1 cellular context compared by ENCODE assay signal in the genomic region with DNA sequence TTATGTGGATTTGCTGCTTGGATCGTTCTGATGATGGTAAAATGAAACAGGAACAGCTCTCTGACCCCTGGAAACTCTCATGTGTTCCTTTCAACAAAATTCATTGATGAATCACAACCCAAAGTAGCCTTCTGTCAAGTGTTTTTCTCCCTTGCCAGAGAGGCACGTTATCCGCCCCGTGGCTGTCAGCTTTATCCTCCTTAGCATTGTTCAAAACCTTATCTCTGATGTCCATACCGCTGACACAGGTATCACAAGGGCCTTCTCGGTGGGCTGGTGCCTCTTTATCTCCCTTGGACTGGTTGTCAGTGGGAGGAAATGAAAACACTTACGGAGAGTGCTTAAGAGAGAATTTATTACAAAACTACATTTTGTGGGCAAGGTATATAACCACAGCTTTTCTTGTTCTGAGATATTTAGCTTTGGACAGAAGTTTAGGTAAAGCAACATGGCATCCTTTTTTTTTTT.
TF ChIP-seq lines count a peak whose summit lies in the region.

No MANE protein-coding gene starts in this region.

TF ChIP-seq in K562, 482 proteins besides CTCF, POLR2A, EP300 and RAD21 (continued from another document):
- no peak for TF ChIP-seq ZNF146 (CRISPR knock-in tag; IDR thresholded peaks at IDR 0.05; ENCODE audit: unreplicated experiment)
- TF ChIP-seq ZBTB7A (IDR thresholded peaks at IDR 0.05; ENCODE audit: borderline replicate concordance, control insufficient read depth, low read depth, low read length): no peak
- no peak for TF ChIP-seq MAFK (IDR thresholded peaks at IDR 0.05; ENCODE audit: low read length)
- TF ChIP-seq, protein P1, sequence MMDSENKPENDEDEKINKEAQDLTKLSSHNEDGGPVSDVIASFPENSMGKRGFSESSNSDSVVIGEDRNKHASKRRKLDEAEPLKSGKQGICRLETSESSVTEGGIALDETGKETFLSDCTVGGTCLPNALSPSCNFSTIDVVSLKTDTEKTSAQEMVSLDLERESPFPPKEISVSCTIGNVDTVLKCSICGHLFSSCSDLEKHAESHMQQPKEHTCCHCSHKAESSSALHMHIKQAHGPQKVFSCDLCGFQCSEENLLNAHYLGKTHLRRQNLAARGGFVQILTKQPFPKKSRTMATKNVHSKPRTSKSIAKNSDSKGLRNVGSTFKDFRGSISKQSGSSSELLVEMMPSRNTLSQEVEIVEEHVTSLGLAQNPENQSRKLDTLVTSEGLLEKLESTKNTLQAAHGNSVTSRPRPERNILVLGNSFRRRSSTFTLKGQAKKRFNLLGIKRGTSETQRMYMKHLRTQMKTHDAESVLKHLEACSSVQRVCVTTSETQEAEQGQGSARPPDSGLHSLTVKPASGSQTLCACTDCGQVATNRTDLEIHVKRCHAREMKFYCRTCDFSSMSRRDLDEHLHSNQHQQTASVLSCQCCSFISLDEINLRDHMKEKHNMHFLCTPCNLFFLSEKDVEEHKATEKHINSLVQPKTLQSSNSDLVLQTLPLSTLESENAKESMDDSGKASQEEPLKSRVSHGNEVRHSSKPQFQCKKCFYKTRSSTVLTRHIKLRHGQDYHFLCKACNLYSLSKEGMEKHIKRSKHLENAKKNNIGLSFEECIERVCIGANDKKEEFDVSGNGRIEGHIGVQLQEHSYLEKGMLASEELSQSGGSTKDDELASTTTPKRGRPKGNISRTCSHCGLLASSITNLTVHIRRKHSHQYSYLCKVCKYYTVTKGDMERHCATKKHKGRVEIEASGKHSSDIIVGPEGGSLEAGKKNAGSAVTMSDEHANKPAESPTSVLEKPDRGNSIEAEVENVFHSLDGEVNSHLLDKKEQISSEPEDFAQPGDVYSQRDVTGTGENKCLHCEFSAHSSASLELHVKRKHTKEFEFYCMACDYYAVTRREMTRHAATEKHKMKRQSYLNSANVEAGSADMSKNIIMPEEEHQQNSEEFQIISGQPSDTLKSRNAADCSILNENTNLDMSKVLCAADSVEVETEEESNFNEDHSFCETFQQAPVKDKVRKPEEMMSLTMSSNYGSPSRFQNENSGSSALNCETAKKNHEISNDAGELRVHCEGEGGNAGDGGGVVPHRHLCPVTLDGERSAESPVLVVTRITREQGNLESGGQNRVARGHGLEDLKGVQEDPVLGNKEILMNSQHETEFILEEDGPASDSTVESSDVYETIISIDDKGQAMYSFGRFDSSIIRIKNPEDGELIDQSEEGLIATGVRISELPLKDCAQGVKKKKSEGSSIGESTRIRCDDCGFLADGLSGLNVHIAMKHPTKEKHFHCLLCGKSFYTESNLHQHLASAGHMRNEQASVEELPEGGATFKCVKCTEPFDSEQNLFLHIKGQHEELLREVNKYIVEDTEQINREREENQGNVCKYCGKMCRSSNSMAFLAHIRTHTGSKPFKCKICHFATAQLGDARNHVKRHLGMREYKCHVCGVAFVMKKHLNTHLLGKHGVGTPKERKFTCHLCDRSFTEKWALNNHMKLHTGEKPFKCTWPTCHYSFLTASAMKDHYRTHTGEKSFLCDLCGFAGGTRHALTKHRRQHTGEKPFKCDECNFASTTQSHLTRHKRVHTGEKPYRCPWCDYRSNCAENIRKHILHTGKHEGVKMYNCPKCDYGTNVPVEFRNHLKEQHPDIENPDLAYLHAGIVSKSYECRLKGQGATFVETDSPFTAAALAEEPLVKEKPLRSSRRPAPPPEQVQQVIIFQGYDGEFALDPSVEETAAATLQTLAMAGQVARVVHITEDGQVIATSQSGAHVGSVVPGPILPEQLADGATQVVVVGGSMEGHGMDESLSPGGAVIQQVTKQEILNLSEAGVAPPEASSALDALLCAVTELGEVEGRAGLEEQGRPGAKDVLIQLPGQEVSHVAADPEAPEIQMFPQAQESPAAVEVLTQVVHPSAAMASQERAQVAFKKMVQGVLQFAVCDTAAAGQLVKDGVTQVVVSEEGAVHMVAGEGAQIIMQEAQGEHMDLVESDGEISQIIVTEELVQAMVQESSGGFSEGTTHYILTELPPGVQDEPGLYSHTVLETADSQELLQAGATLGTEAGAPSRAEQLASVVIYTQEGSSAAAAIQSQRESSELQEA (IDR thresholded peaks at IDR 0.05; ENCODE audit: low read depth): no peak
- TF ChIP-seq L3MBTL2 (IDR thresholded peaks at IDR 0.05): no peak
- no peak for TF ChIP-seq GTF2F1 (IDR thresholded peaks at IDR 0.05; ENCODE audit: low read depth, low read length)
- TF ChIP-seq TEAD2 (tag; IDR thresholded peaks at IDR 0.05): no peak
- no peak for TF ChIP-seq THRAP3 (IDR thresholded peaks at IDR 0.05; ENCODE audit: borderline replicate concordance)
- TF ChIP-seq, protein P2, sequence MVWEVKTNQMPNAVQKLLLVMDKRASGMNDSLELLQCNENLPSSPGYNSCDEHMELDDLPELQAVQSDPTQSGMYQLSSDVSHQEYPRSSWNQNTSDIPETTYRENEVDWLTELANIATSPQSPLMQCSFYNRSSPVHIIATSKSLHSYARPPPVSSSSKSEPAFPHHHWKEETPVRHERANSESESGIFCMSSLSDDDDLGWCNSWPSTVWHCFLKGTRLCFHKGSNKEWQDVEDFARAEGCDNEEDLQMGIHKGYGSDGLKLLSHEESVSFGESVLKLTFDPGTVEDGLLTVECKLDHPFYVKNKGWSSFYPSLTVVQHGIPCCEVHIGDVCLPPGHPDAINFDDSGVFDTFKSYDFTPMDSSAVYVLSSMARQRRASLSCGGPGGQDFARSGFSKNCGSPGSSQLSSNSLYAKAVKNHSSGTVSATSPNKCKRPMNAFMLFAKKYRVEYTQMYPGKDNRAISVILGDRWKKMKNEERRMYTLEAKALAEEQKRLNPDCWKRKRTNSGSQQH (CRISPR knock-in tag; IDR thresholded peaks at IDR 0.05): 0 out of 2 replicates have a peak, but pooled peaks have one; percentile 71
- peak; percentile 49; the same call in 1 of the 2 replicates for TF ChIP-seq LEF1 (IDR thresholded peaks at IDR 0.05)
- peak; percentile 57; the same call in 1 of the 2 replicates for TF ChIP-seq TARDBP (IDR thresholded peaks at IDR 0.05)
- TF ChIP-seq, protein P3, sequence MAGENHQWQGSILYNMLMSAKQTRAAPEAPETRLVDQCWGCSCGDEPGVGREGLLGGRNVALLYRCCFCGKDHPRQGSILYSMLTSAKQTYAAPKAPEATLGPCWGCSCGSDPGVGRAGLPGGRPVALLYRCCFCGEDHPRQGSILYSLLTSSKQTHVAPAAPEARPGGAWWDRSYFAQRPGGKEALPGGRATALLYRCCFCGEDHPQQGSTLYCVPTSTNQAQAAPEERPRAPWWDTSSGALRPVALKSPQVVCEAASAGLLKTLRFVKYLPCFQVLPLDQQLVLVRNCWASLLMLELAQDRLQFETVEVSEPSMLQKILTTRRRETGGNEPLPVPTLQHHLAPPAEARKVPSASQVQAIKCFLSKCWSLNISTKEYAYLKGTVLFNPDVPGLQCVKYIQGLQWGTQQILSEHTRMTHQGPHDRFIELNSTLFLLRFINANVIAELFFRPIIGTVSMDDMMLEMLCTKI (IDR thresholded peaks at IDR 0.05; ENCODE audit: partially characterized antibody): no peak
- TF ChIP-seq MTA2 (IDR thresholded peaks at IDR 0.05; ENCODE audit: low read depth): peak; percentile 96
- TF ChIP-seq RCOR1 (IDR thresholded peaks at IDR 0.05; ENCODE audit: borderline replicate concordance in 1 of 2, low read depth in 2 of 2, low read length in 2 of 2): peak; percentile 93 to 97
- TF ChIP-seq CBFB (CRISPR knock-in tag; IDR thresholded peaks at IDR 0.05): no peak
- peak; percentile 93 for TF ChIP-seq BCOR (IDR thresholded peaks at IDR 0.05)
- TF ChIP-seq GABPB2 (CRISPR knock-in tag; conservative IDR thresholded peaks at IDR 0.05): no peak
- peak; percentile 94 for TF ChIP-seq CTBP1 (IDR thresholded peaks at IDR 0.05; ENCODE audit: borderline replicate concordance)
TF ChIP-seq in K562: peak in this region for 121.
